ENCODE assay signal across 20 cellular contexts in genomic region chr4:156954598-156954997, GRCh38. TPM values are rescaled to one million over a fixed set of nuclear protein-coding genes. Genes with fewer than 3 reads are reported as not detected.
DNase-seq lines count a peak whose midpoint lies in the region; ATAC-seq and TF ChIP-seq lines count a peak whose summit lies in the region.
"Had no signal": no experiment of that assay in that cellular context is flagged by ENCODE, and none has a peak within 500 bp of the region (broad histone marks: within the 10 kb centered on the region; RNA-seq: fewer than 3 reads in every experiment).

No MANE protein-coding gene starts in this region.

- H3K56ac ChIP-seq in H9 (ENCODE audit: insufficient read length, low read depth, low read length), result no peak overlapping the region

- H3T11ph ChIP-seq in H9 (ENCODE audit: low read length), result no peak overlapping the region

- H3K9me3 ChIP-seq in heart left ventricle (no peaks in the 10 kb centered on the region), skeletal muscle satellite cell (replicated peaks; ENCODE audit: low read length) (no peaks in the 10 kb centered on the region), H9 (ENCODE audit: control insufficient read depth, low read depth, low read length) (no peaks in the 10 kb centered on the region)
- H3K9me3 ChIP-seq: BLaER1, esophagus muscularis mucosa had no signal

- H3K79me1 ChIP-seq in H9 (ENCODE audit: insufficient read depth, low read depth, low read length, poor library complexity, severe bottlenecking), result no peaks in the 10 kb centered on the region

- ATAC-seq in heart left ventricle (peak in 3 of 4 donors; percentile 61 to 83 (median 79)), HG02981 (IDR thresholded peaks at IDR 0.05; ENCODE audit: unreplicated experiment) (no peak)
- ATAC-seq: activated CD8-positive, alpha-beta T cell treated with anti-CD3 and anti-CD28 coated beads for 36 hours; left colon; stimulated activated naive CD8-positive, alpha-beta T cell treated with anti-CD3 and anti-CD28 coated beads, Interleukin-15, Interleukin-2, amounts not matched to agents 100 U/mL and 50 U/mL, for 24 hours had no signal

- H3K27ac ChIP-seq in heart left ventricle, result peak overlapping the region in 2 of 12 donors; percentile 35 to 67
- no peak overlapping the region for H3K27ac ChIP-seq in H9 (ENCODE audit: insufficient read length, low read depth, low read length)
- H3K27ac ChIP-seq: BLaER1, VCaP had no signal

- H3K79me2 ChIP-seq in H9 (ENCODE audit: insufficient read depth, low read length), result no peaks in the 10 kb centered on the region

- peaks cover 6 to 12% of the 10 kb centered on the region in 2 experiments for H3K4me1 Mint-ChIP-seq in H9
- H3K4me1 Mint-ChIP-seq: activated naive CD8-positive, alpha-beta T cell treated with anti-CD3 and anti-CD28 coated beads, Interleukin-2, amount 10 ng/mL, durations not matched to agents 7 days and 5 days had no signal

- no peak overlapping the region for H2BK15ac ChIP-seq in H9 (ENCODE audit: low read depth, low read length)

- H3K4me3 ChIP-seq in heart left ventricle (no peak overlapping the region), skeletal muscle satellite cell (ENCODE audit: low read length) (no peak overlapping the region)
- H3K4me3 ChIP-seq: BLaER1, esophagus muscularis mucosa had no signal

- DNase-seq in NCI-H2227 (lab: John Stamatoyannopoulos, UW; ENCODE audit: unreplicated experiment), result peak; percentile 27
- DNase-seq in NCI-H2227 treated with DMSO at 0.1 percent for 48 hours (lab: John Stamatoyannopoulos, UW), result no peak
- peak; percentile 13 for DNase-seq in NCI-H82 treated with DMSO at 0.1 percent for 48 hours (lab: John Stamatoyannopoulos, UW; ENCODE audit: unreplicated experiment)
- DNase-seq in heart left ventricle, result peak in 2 of 5 donors; percentile 24 to 40
- DNase-seq in H9, result no peak
- DNase-seq in midbrain (lab: John Stamatoyannopoulos, UW), result no peak
- DNase-seq: 8988T; activated CD8-positive, alpha-beta T cell treated with anti-CD3 and anti-CD28 coated beads for 36 hours; activated naive CD8-positive, alpha-beta T cell treated with anti-CD3 and anti-CD28 coated beads, Interleukin-2, amount 10 ng/mL, durations not matched to agents 7 days and 5 days; DMS79 treated with DMSO at 0.1 percent for 48 hours; hippocampal formation; left colon; NCI-H1417 treated with DMSO at 0.1 percent for 48 hours; posterior cingulate gyrus; stimulated activated naive CD8-positive, alpha-beta T cell treated with anti-CD3 and anti-CD28 coated beads, Interleukin-15, Interleukin-2, amounts not matched to agents 100 U/mL and 50 U/mL, for 24 hours had no signal

- H3K23me2 ChIP-seq in H9 (ENCODE audit: insufficient read length, low read depth, low read length, poor library complexity, severe bottlenecking), result no peaks in the 10 kb centered on the region

- no peak overlapping the region for H3K14ac ChIP-seq in H9 (ENCODE audit: insufficient read depth, low read length)

- H4K8ac ChIP-seq in H9 (replicated peaks; ENCODE audit: insufficient read length, low read depth, low read length), result no peak overlapping the region

- H2BK120ac ChIP-seq in H9 (ENCODE audit: low read depth, low read length, poor library complexity, severe bottlenecking), result no peak overlapping the region

- no peaks in the 10 kb centered on the region for H3K36me3 Mint-ChIP-seq in H9 (ENCODE audit: insufficient read depth in 1 of 3, low read depth in 3 of 3)
- H3K36me3 Mint-ChIP-seq: activated naive CD8-positive, alpha-beta T cell treated with anti-CD3 and anti-CD28 coated beads, Interleukin-2, amount 10 ng/mL, durations not matched to agents 7 days and 5 days had no signal

- no peak overlapping the region for H2BK5ac ChIP-seq in H9 (ENCODE audit: insufficient read length, low read length)

- no peak overlapping the region for H2AFZ ChIP-seq in H9 (ENCODE audit: low read length)

- H4K5ac ChIP-seq in H9 (ENCODE audit: insufficient read length, low read depth, low read length), result no peak overlapping the region

- no peaks in the 10 kb centered on the region for H3K9me3 Mint-ChIP-seq in H9
- H3K9me3 Mint-ChIP-seq: activated CD8-positive, alpha-beta T cell treated with anti-CD3 and anti-CD28 coated beads for 36 hours; activated naive CD8-positive, alpha-beta T cell treated with anti-CD3 and anti-CD28 coated beads, Interleukin-2, amount 10 ng/mL, durations not matched to agents 7 days and 5 days had no signal

- H2BK12ac ChIP-seq in H9 (ENCODE audit: insufficient read length, low read depth, low read length), result no peak overlapping the region

- H4K91ac ChIP-seq in H9 (ENCODE audit: insufficient read length, low read depth, low read length), result no peak overlapping the region

- 72 to 75% (median 74%) methylated on average over 3 of the region's 3 CpGs for WGBS in heart left ventricle, 4 donors
- WGBS in H9 (ENCODE audit: extremely low coverage, insufficient read length, low lambda C conversion rate), result no CpG with 5 or more reads among the region's 3 CpGs

- H2BK20ac ChIP-seq in H9 (ENCODE audit: low read depth, low read length, poor library complexity, severe bottlenecking), result no peak overlapping the region

- no peaks in the 10 kb centered on the region for H3K36me3 ChIP-seq in heart left ventricle
- peaks cover 20% of the 10 kb centered on the region for H3K36me3 ChIP-seq in skeletal muscle satellite cell (ENCODE audit: insufficient read depth, low read length)
- H3K36me3 ChIP-seq: BLaER1, esophagus muscularis mucosa had no signal

- TF ChIP-seq CTCF in heart left ventricle (IDR thresholded peaks at IDR 0.05) (no peak), H9 (conservative IDR thresholded peaks at IDR 0.05) (no peak)

- no peaks in the 10 kb centered on the region for H4K20me1 ChIP-seq in H9 (ENCODE audit: control insufficient read depth, insufficient read depth, insufficient read length)
- H4K20me1 ChIP-seq: BLaER1 had no signal

- no peak for TF ChIP-seq POLR2A in heart left ventricle (IDR thresholded peaks at IDR 0.05)

- intact Hi-C loops in heart left ventricle (cut with DNase I), result no loop called here

- H2AK5ac ChIP-seq in H9 (ENCODE audit: insufficient read length, low read length), result no peak overlapping the region

- H3K4me2 ChIP-seq in skeletal muscle satellite cell (ENCODE audit: low read length) (peak overlapping the region; percentile 14), H9 (ENCODE audit: insufficient read depth, insufficient read length, low read length) (no peak overlapping the region)
- H3K4me2 ChIP-seq: BLaER1 had no signal

- H3K18ac ChIP-seq in H9 (ENCODE audit: insufficient read length, low read depth, low read length), result no peak overlapping the region

- no peak overlapping the region for H3K4ac ChIP-seq in H9 (ENCODE audit: low read depth, low read length)

- H3K4me3 Mint-ChIP-seq in H9, result no peak overlapping the region
- H3K4me3 Mint-ChIP-seq: activated CD8-positive, alpha-beta T cell treated with anti-CD3 and anti-CD28 coated beads for 36 hours; activated naive CD8-positive, alpha-beta T cell treated with anti-CD3 and anti-CD28 coated beads, Interleukin-2, amount 10 ng/mL, durations not matched to agents 7 days and 5 days had no signal

- H3K27ac Mint-ChIP-seq in H9, result no peak overlapping the region
- H3K27ac Mint-ChIP-seq: activated CD8-positive, alpha-beta T cell treated with anti-CD3 and anti-CD28 coated beads for 36 hours; activated naive CD8-positive, alpha-beta T cell treated with anti-CD3 and anti-CD28 coated beads, Interleukin-2, amount 10 ng/mL, durations not matched to agents 7 days and 5 days had no signal

- no peak overlapping the region for H3K23ac ChIP-seq in H9 (ENCODE audit: insufficient read length, low read depth, low read length)

- no peaks in the 10 kb centered on the region for H3K27me3 ChIP-seq in heart left ventricle
- H3K27me3 ChIP-seq in skeletal muscle satellite cell (ENCODE audit: control insufficient read depth, insufficient read depth, low read length), result no peaks in the 10 kb centered on the region
- H3K27me3 ChIP-seq in H9 (ENCODE audit: insufficient read depth, low read length), result no peaks in the 10 kb centered on the region
- H3K27me3 ChIP-seq: BLaER1, esophagus muscularis mucosa had no signal

- H3K4me1 ChIP-seq in heart left ventricle (peaks cover 0 to 75% (median 12%) of the 10 kb centered on the region in 12 donors), skeletal muscle satellite cell (ENCODE audit: control insufficient read depth, insufficient read depth, low read length) (peaks cover 80% of the 10 kb centered on the region), H9 (ENCODE audit: insufficient read depth, low read length) (no peaks in the 10 kb centered on the region)
- H3K4me1 ChIP-seq: BLaER1 had no signal

- no peak overlapping the region for H3K9ac ChIP-seq in skeletal muscle satellite cell (ENCODE audit: low read depth, low read length)
- no peak overlapping the region for H3K9ac ChIP-seq in H9 (ENCODE audit: extremely low read depth, insufficient read length, low read length)
- H3K9ac ChIP-seq: BLaER1 had no signal

- H3K27me3 Mint-ChIP-seq in H9 (ENCODE audit: low read depth), result no peaks in the 10 kb centered on the region
- H3K27me3 Mint-ChIP-seq: activated CD8-positive, alpha-beta T cell treated with anti-CD3 and anti-CD28 coated beads for 36 hours; activated naive CD8-positive, alpha-beta T cell treated with anti-CD3 and anti-CD28 coated beads, Interleukin-2, amount 10 ng/mL, durations not matched to agents 7 days and 5 days had no signal

RNA-seq across cellular contexts. Expression of gene PDGFC, which starts 17.0 kb away (rescaled TPM):
- 10 to 100 TPM in 7 of 9 donors, 1 to 10 TPM in 2; 8.7 to 29.6 (median 17.3) TPM for total RNA-seq in heart left ventricle
- polyA plus RNA-seq in heart left ventricle, result 1 to 10 TPM; 2.5 to 5.1 TPM
- total RNA-seq in skeletal muscle satellite cell (2012; rRNA removed), result 54.8 and 55.0 TPM in 2 replicates
- total RNA-seq in H9 (2021), result 3.9 and 4.5 TPM in 2 replicates
- total RNA-seq: activated CD8-positive, alpha-beta T cell treated with anti-CD3 and anti-CD28 coated beads for 36 hours had no signal

Comparison
In these comparisons a context has a peak if more than half of its experiments do, and no peak if none do; other contexts are left out.
1. DNase-seq: peak in NCI-H2227 (single experiment) and NCI-H82 treated with DMSO at 0.1 percent for 48 hours (single experiment); none in NCI-H2227 treated with DMSO at 0.1 percent for 48 hours (single experiment), H9 (single experiment) and midbrain (single experiment).